In genomic region chr6:34994693-34995092, GRCh38 we compare ENCODE assay signal across 17 cellular contexts.
"Had no signal": no experiment of that assay in that cellular context is flagged by ENCODE, and none has a peak within 500 bp of the region (broad histone marks: within the 10 kb centered on the region; RNA-seq: fewer than 3 reads in every experiment).

No MANE protein-coding gene starts in this region.

- H3K27ac Mint-ChIP-seq: activated T-cell treated with anti-CD3 and anti-CD28 coated beads, Interleukin-2, amount 50 U/mL, for 72 hours; T-cell had no signal

- H3K4me1 Mint-ChIP-seq: central memory CD8-positive, alpha-beta T cell; T-cell had no signal

- H3K27me3 Mint-ChIP-seq: brain; central memory CD8-positive, alpha-beta T cell; T-cell had no signal

- H3K4me3 Mint-ChIP-seq: activated T-cell treated with anti-CD3 and anti-CD28 coated beads, Interleukin-2, amount 50 U/mL, for 72 hours; central memory CD8-positive, alpha-beta T cell; T-cell had no signal

- DNase-seq: activated CD4-positive, alpha-beta T cell treated with anti-CD3 and anti-CD28 coated beads for 4 hours; activated CD4-positive, alpha-beta T cell treated with anti-CD3 and anti-CD28 coated beads, Interleukin-2, amount 50 U/mL, for 4 hours; activated naive CD4-positive, alpha-beta T cell treated with anti-CD3 and anti-CD28 coated beads, Interleukin-2, amount 50 U/mL, for 16 hours; activated T-cell treated with anti-CD3 and anti-CD28 coated beads, Interleukin-2, amount 50 U/mL, for 72 hours; amygdala; MM.1S; NCI-H1105; NCI-H1436 treated with DMSO at 0.1 percent for 48 hours; NCI-H187; NCI-H2081; NCI-H446; NCI-H524; SHP77 treated with DMSO at 0.1 percent for 48 hours; T-cell had no signal

- H3K9me3 Mint-ChIP-seq: activated T-cell treated with anti-CD3 and anti-CD28 coated beads, Interleukin-2, amount 50 U/mL, for 72 hours; central memory CD8-positive, alpha-beta T cell; T-cell had no signal

- ATAC-seq: activated T-cell treated with anti-CD3 and anti-CD28 coated beads, Interleukin-2, amount 50 U/mL, for 72 hours; T-cell had no signal

- H3K27ac ChIP-seq: VCaP had no signal
